ENCODE assay signal across 1 cellular context in the genomic region with DNA sequence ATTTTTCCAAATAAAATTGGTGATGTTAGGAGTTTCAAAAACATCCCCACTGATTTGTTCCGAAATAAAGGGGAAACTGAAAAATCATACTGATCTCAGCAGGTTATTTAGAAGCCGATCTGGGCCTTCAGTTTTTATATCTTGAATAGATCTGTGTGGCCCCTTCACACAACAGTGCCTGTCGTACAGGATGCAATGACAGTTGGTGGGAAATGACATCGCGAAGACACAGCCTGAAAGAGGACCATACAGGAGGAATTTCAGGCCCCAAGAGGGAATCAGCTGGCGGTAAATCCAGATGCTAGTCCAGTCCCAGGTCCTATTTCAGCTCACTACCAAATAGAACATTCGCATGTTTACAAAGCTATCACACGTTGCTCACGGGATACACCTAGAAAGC.
TF ChIP-seq lines count a peak whose summit lies in the region.

No MANE protein-coding gene starts in this region.

TF ChIP-seq in K562, 482 proteins besides CTCF, POLR2A, EP300 and RAD21 (continues in another document):
- TF ChIP-seq SPI1 (IDR thresholded peaks at IDR 0.05; ENCODE audit: borderline replicate concordance, low read depth, low read length) (no peak), SUPT5H (IDR thresholded peaks at IDR 0.05) (no peak), EP400 (IDR thresholded peaks at IDR 0.05) (no peak), ZNF124 (CRISPR knock-in tag; IDR thresholded peaks at IDR 0.05) (no peak), TAF15 (IDR thresholded peaks at IDR 0.05; ENCODE audit: low read depth, low read length) (no peak), EZH2 (IDR thresholded peaks at IDR 0.05; ENCODE audit: borderline replicate concordance, low read depth, low read length) (no peak), TEAD1 (CRISPR knock-in tag; IDR thresholded peaks at IDR 0.05) (no peak), NCOA1 (IDR thresholded peaks at IDR 0.05; ENCODE audit: low read depth) (no peak), GABPA (tag; conservative IDR thresholded peaks at IDR 0.05; ENCODE audit: low read depth) (0 out of 2 replicates have a peak, but pooled peaks have one; percentile 31), ZNF212 (CRISPR knock-in tag; IDR thresholded peaks at IDR 0.05) (no peak), ZNF239 (CRISPR knock-in tag; IDR thresholded peaks at IDR 0.05) (peak; percentile 27; the same call in 1 of the 2 replicates), FOXK1 (CRISPR knock-in tag; IDR thresholded peaks at IDR 0.05; ENCODE audit: borderline replicate concordance) (no peak), L3MBTL2 (IDR thresholded peaks at IDR 0.05) (0 out of 2 replicates have a peak, but pooled peaks have one; percentile 35), LCOR (CRISPR knock-in tag; IDR thresholded peaks at IDR 0.05) (0 out of 2 replicates have a peak, but pooled peaks have one; percentile 7), MCM7 (IDR thresholded peaks at IDR 0.05) (no peak), ZNF586 (CRISPR knock-in tag; conservative IDR thresholded peaks at IDR 0.05) (no peak), MAFK (IDR thresholded peaks at IDR 0.05; ENCODE audit: low read length) (no peak), RFX5 (IDR thresholded peaks at IDR 0.05; ENCODE audit: low read depth, low read length) (no peak), TEAD2 (tag; IDR thresholded peaks at IDR 0.05) (no peak), ZNF695 (CRISPR knock-in tag; IDR thresholded peaks at IDR 0.05) (no peak), SMAD4 (CRISPR knock-in tag; conservative IDR thresholded peaks at IDR 0.05) (peak; percentile 8; the same call in 1 of the 2 replicates), NEUROD1 (IDR thresholded peaks at IDR 0.05; ENCODE audit: borderline replicate concordance, low read depth, low read length, partially characterized antibody) (no peak), KLF16 (IDR thresholded peaks at IDR 0.05) (no peak), PHTF2 (CRISPR knock-in tag; IDR thresholded peaks at IDR 0.05) (no peak), PHF8 (IDR thresholded peaks at IDR 0.05; ENCODE audit: borderline replicate concordance, low read length) (no peak), GATAD2A (IDR thresholded peaks at IDR 0.05) (no peak), HSF4 (CRISPR knock-in tag; IDR thresholded peaks at IDR 0.05; ENCODE audit: borderline replicate concordance) (no peak), ZFPM2 (CRISPR knock-in tag; IDR thresholded peaks at IDR 0.05) (no peak), ELF2 (CRISPR knock-in tag; IDR thresholded peaks at IDR 0.05) (peak; percentile 59; the same call in 1 of the 2 replicates), KAT8 (IDR thresholded peaks at IDR 0.05; ENCODE audit: low read depth) (no peak)
- TF ChIP-seq, protein P1, sequence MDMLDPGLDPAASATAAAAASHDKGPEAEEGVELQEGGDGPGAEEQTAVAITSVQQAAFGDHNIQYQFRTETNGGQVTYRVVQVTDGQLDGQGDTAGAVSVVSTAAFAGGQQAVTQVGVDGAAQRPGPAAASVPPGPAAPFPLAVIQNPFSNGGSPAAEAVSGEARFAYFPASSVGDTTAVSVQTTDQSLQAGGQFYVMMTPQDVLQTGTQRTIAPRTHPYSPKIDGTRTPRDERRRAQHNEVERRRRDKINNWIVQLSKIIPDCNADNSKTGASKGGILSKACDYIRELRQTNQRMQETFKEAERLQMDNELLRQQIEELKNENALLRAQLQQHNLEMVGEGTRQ (CRISPR knock-in tag; IDR thresholded peaks at IDR 0.05) = no peak
- TF ChIP-seq, protein P2, sequence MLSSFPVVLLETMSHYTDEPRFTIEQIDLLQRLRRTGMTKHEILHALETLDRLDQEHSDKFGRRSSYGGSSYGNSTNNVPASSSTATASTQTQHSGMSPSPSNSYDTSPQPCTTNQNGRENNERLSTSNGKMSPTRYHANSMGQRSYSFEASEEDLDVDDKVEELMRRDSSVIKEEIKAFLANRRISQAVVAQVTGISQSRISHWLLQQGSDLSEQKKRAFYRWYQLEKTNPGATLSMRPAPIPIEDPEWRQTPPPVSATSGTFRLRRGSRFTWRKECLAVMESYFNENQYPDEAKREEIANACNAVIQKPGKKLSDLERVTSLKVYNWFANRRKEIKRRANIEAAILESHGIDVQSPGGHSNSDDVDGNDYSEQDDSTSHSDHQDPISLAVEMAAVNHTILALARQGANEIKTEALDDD (IDR thresholded peaks at IDR 0.05) = peak; percentile 30; the same call in 1 of the 2 replicates
- TF ChIP-seq, protein P3, sequence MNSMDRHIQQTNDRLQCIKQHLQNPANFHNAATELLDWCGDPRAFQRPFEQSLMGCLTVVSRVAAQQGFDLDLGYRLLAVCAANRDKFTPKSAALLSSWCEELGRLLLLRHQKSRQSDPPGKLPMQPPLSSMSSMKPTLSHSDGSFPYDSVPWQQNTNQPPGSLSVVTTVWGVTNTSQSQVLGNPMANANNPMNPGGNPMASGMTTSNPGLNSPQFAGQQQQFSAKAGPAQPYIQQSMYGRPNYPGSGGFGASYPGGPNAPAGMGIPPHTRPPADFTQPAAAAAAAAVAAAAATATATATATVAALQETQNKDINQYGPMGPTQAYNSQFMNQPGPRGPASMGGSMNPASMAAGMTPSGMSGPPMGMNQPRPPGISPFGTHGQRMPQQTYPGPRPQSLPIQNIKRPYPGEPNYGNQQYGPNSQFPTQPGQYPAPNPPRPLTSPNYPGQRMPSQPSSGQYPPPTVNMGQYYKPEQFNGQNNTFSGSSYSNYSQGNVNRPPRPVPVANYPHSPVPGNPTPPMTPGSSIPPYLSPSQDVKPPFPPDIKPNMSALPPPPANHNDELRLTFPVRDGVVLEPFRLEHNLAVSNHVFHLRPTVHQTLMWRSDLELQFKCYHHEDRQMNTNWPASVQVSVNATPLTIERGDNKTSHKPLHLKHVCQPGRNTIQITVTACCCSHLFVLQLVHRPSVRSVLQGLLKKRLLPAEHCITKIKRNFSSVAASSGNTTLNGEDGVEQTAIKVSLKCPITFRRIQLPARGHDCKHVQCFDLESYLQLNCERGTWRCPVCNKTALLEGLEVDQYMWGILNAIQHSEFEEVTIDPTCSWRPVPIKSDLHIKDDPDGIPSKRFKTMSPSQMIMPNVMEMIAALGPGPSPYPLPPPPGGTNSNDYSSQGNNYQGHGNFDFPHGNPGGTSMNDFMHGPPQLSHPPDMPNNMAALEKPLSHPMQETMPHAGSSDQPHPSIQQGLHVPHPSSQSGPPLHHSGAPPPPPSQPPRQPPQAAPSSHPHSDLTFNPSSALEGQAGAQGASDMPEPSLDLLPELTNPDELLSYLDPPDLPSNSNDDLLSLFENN (IDR thresholded peaks at IDR 0.05; ENCODE audit: low read depth in 2 of 2, low read length in 2 of 2) = 0 out of 4 replicates have a peak, but pooled peaks of 1 of the 2 experiments have one; percentile 1
- TF ChIP-seq, protein P4, sequence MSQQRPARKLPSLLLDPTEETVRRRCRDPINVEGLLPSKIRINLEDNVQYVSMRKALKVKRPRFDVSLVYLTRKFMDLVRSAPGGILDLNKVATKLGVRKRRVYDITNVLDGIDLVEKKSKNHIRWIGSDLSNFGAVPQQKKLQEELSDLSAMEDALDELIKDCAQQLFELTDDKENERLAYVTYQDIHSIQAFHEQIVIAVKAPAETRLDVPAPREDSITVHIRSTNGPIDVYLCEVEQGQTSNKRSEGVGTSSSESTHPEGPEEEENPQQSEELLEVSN (IDR thresholded peaks at IDR 0.05; ENCODE audit: borderline replicate concordance in 1 of 2, extremely low read depth in 1 of 2, insufficient read depth in 1 of 2, insufficient read length in 1 of 2, low read depth in 1 of 2, low read length in 1 of 2, poor library complexity in 1 of 2, severe bottlenecking in 1 of 2) = peak in 1 of 2 experiments; percentile 25
- TF ChIP-seq, protein P5, sequence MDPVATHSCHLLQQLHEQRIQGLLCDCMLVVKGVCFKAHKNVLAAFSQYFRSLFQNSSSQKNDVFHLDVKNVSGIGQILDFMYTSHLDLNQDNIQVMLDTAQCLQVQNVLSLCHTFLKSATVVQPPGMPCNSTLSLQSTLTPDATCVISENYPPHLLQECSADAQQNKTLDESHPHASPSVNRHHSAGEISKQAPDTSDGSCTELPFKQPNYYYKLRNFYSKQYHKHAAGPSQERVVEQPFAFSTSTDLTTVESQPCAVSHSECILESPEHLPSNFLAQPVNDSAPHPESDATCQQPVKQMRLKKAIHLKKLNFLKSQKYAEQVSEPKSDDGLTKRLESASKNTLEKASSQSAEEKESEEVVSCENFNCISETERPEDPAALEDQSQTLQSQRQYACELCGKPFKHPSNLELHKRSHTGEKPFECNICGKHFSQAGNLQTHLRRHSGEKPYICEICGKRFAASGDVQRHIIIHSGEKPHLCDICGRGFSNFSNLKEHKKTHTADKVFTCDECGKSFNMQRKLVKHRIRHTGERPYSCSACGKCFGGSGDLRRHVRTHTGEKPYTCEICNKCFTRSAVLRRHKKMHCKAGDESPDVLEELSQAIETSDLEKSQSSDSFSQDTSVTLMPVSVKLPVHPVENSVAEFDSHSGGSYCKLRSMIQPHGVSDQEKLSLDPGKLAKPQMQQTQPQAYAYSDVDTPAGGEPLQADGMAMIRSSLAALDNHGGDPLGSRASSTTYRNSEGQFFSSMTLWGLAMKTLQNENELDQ (CRISPR knock-in tag; IDR thresholded peaks at IDR 0.05; ENCODE audit: borderline replicate concordance) = no peak
- TF ChIP-seq, protein P6, sequence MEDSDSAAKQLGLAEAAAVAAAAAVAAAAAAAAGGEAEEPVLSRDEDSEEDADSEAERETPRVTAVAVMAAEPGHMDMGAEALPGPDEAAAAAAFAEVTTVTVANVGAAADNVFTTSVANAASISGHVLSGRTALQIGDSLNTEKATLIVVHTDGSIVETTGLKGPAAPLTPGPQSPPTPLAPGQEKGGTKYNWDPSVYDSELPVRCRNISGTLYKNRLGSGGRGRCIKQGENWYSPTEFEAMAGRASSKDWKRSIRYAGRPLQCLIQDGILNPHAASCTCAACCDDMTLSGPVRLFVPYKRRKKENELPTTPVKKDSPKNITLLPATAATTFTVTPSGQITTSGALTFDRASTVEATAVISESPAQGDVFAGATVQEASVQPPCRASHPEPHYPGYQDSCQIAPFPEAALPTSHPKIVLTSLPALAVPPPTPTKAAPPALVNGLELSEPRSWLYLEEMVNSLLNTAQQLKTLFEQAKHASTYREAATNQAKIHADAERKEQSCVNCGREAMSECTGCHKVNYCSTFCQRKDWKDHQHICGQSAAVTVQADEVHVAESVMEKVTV (CRISPR knock-in tag; IDR thresholded peaks at IDR 0.05) = 0 out of 2 replicates have a peak, but pooled peaks have one; percentile 7
- TF ChIP-seq, protein P7, sequence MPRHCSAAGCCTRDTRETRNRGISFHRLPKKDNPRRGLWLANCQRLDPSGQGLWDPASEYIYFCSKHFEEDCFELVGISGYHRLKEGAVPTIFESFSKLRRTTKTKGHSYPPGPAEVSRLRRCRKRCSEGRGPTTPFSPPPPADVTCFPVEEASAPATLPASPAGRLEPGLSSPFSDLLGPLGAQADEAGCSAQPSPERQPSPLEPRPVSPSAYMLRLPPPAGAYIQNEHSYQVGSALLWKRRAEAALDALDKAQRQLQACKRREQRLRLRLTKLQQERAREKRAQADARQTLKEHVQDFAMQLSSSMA (CRISPR knock-in tag; IDR thresholded peaks at IDR 0.05) = no peak
- TF ChIP-seq, protein P8, sequence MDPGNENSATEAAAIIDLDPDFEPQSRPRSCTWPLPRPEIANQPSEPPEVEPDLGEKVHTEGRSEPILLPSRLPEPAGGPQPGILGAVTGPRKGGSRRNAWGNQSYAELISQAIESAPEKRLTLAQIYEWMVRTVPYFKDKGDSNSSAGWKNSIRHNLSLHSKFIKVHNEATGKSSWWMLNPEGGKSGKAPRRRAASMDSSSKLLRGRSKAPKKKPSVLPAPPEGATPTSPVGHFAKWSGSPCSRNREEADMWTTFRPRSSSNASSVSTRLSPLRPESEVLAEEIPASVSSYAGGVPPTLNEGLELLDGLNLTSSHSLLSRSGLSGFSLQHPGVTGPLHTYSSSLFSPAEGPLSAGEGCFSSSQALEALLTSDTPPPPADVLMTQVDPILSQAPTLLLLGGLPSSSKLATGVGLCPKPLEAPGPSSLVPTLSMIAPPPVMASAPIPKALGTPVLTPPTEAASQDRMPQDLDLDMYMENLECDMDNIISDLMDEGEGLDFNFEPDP (CRISPR knock-in tag; IDR thresholded peaks at IDR 0.05) = no peak
- TF ChIP-seq, protein P9, sequence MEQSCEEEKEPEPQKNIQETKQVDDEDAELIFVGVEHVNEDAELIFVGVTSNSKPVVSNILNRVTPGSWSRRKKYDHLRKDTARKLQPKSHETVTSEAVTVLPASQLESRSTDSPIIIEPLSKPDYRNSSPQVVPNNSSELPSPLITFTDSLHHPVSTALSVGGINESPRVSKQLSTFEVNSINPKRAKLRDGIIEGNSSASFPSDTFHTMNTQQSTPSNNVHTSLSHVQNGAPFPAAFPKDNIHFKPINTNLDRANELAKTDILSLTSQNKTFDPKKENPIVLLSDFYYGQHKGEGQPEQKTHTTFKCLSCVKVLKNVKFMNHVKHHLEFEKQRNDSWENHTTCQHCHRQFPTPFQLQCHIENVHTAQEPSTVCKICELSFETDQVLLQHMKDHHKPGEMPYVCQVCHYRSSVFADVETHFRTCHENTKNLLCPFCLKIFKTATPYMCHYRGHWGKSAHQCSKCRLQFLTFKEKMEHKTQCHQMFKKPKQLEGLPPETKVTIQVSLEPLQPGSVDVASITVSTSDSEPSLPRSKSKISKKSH (CRISPR knock-in tag; IDR thresholded peaks at IDR 0.05) = no peak
- TF ChIP-seq, protein P10, sequence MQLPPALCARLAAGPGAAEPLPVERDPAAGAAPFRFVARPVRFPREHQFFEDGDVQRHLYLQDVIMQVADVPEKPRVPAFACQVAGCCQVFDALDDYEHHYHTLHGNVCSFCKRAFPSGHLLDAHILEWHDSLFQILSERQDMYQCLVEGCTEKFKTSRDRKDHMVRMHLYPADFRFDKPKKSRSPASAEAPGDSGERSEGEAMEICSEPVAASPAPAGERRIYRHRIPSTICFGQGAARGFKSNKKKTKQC (CRISPR knock-in tag; IDR thresholded peaks at IDR 0.05) = no peak
- TF ChIP-seq, protein P11, sequence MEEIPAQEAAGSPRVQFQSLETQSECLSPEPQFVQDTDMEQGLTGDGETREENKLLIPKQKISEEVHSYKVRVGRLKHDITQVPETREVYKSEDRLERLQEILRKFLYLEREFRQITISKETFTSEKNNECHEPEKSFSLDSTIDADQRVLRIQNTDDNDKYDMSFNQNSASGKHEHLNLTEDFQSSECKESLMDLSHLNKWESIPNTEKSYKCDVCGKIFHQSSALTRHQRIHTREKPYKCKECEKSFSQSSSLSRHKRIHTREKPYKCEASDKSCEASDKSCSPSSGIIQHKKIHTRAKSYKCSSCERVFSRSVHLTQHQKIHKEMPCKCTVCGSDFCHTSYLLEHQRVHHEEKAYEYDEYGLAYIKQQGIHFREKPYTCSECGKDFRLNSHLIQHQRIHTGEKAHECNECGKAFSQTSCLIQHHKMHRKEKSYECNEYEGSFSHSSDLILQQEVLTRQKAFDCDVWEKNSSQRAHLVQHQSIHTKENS (CRISPR knock-in tag; IDR thresholded peaks at IDR 0.05) = no peak
- TF ChIP-seq, protein P12, sequence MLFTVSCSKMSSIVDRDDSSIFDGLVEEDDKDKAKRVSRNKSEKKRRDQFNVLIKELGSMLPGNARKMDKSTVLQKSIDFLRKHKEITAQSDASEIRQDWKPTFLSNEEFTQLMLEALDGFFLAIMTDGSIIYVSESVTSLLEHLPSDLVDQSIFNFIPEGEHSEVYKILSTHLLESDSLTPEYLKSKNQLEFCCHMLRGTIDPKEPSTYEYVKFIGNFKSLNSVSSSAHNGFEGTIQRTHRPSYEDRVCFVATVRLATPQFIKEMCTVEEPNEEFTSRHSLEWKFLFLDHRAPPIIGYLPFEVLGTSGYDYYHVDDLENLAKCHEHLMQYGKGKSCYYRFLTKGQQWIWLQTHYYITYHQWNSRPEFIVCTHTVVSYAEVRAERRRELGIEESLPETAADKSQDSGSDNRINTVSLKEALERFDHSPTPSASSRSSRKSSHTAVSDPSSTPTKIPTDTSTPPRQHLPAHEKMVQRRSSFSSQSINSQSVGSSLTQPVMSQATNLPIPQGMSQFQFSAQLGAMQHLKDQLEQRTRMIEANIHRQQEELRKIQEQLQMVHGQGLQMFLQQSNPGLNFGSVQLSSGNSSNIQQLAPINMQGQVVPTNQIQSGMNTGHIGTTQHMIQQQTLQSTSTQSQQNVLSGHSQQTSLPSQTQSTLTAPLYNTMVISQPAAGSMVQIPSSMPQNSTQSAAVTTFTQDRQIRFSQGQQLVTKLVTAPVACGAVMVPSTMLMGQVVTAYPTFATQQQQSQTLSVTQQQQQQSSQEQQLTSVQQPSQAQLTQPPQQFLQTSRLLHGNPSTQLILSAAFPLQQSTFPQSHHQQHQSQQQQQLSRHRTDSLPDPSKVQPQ (CRISPR knock-in tag; IDR thresholded peaks at IDR 0.05; ENCODE audit: borderline replicate concordance) = no peak
